In genomic region chr3:52313774-52314188, GRCh38 we compare ENCODE assay signal across 8 cellular contexts. TPM values are rescaled to one million over a fixed set of nuclear protein-coding genes. Genes with fewer than 3 reads are reported as not detected.
DNase-seq lines count a peak whose midpoint lies in the region; ATAC-seq and TF ChIP-seq lines count a peak whose summit lies in the region.

No MANE protein-coding gene starts in this region.

- no peak for TF ChIP-seq CTCF in GM10266 (IDR thresholded peaks at IDR 0.05; ENCODE audit: control insufficient read depth, insufficient read depth, low read depth, missing control alignments)
- no peak for TF ChIP-seq CTCF in gastrocnemius medialis (IDR thresholded peaks at IDR 0.05 in 4 of 5, conservative IDR thresholded peaks at IDR 0.05 in 1 of 5)
- no peak for TF ChIP-seq CTCF in vagina (IDR thresholded peaks at IDR 0.05)

- H3K4me1 ChIP-seq in gastrocnemius medialis (peaks cover 0 to 8% of the 10 kb centered on the region in 2 donors), vagina (peaks cover 13% of the 10 kb centered on the region)

- H3K27ac ChIP-seq in gastrocnemius medialis (peak overlapping the region in 1 of 4 donors; percentile 22), vagina (no peak overlapping the region)

- in situ Hi-C loops in gastrocnemius medialis (cut with MboI; ENCODE audit: low sequenced_read_pairs in 4 of 4): no loop called here

- intact Hi-C loops in gastrocnemius medialis (cut with DNase I; ENCODE audit: low total_unique reads) (no loop called here), vagina (cut with DNase I) (no loop called here)

- ATAC-seq in GM21515 (IDR thresholded peaks at IDR 0.05; ENCODE audit: unreplicated experiment) (peak; percentile 89), gastrocnemius medialis (peak; percentile 42 to 63)

- H3K36me3 ChIP-seq in gastrocnemius medialis: no peaks in the 10 kb centered on the region
- H3K36me3 ChIP-seq in vagina: no peaks in the 10 kb centered on the region

- H3K4me3 ChIP-seq in gastrocnemius medialis (no peak overlapping the region), vagina (no peak overlapping the region)

- H3K9me3 ChIP-seq in gastrocnemius medialis: no peaks in the 10 kb centered on the region
- H3K9me3 ChIP-seq in vagina: no peaks in the 10 kb centered on the region

- H3K27me3 ChIP-seq in gastrocnemius medialis (no peaks in the 10 kb centered on the region), vagina (no peaks in the 10 kb centered on the region)

- no peak for TF ChIP-seq POLR2A in gastrocnemius medialis (IDR thresholded peaks at IDR 0.05)
- TF ChIP-seq POLR2A in vagina (IDR thresholded peaks at IDR 0.05): no peak

- DNase-seq in GM10266 (ENCODE audit: extremely low spot score) (peak; percentile 89), HK-2 (ENCODE audit: unreplicated experiment) (peak; percentile 28), dermis blood vessel endothelial cell (peak; percentile 72), gastrocnemius medialis (no peak), NCI-H128 (lab: John Stamatoyannopoulos, UW; ENCODE audit: unreplicated experiment) (no peak), vagina (ENCODE audit: extremely low spot score in 2 of 2) (no peak)
- no peak for DNase-seq in stimulated activated CD4-positive, alpha-beta T cell treated with anti-CD3 and anti-CD28 coated beads, Interleukin-15, amount 100 ng/mL, for 24 hours

RNA-seq across cellular contexts. Expression of gene DNAH1, which starts 2.3 kb away (rescaled TPM):
- total RNA-seq in dermis blood vessel endothelial cell (3.3 and 5.6 TPM in 2 replicates), gastrocnemius medialis (1 to 10 TPM; 1.4 to 6.8 (median 2.0) TPM), vagina (12.3 TPM)

RNA-seq across cellular contexts. Expression of gene GLYCTK, which starts 26.2 kb away (rescaled TPM):
- total RNA-seq in dermis blood vessel endothelial cell (22.3 and 22.9 TPM in 2 replicates), gastrocnemius medialis (10 to 100 TPM in 1 of 4 donors, 1 to 10 TPM in 3; 5.1 to 11.2 (median 7.7) TPM), vagina (10.3 TPM)

RNA-seq across cellular contexts. Expression of gene WDR82, which starts 35.3 kb away (rescaled TPM):
- total RNA-seq in dermis blood vessel endothelial cell (81.3 and 111 TPM in 2 replicates), gastrocnemius medialis (10 to 100 TPM; 54.1 to 64.9 (median 59.3) TPM), vagina (44.4 TPM)

Comparison
In these comparisons a context has a peak if more than half of its experiments do, and no peak if none do; other contexts are left out.
1. DNase-seq: peak in GM10266 (single experiment), HK-2 (single experiment) and dermis blood vessel endothelial cell (single experiment); none in gastrocnemius medialis (0 of 2), NCI-H128 (single experiment), vagina (0 of 2) and stimulated activated CD4-positive, alpha-beta T cell treated with anti-CD3 and anti-CD28 coated beads, Interleukin-15, amount 100 ng/mL, for 24 hours (single experiment).